33 cellular contexts compared by ENCODE assay signal in genomic region chr6:56474531-56474930, GRCh38.
"Had no signal": no experiment of that assay in that cellular context is flagged by ENCODE, and none has a peak within 500 bp of the region (broad histone marks: within the 10 kb centered on the region; RNA-seq: fewer than 3 reads in every experiment).

No MANE protein-coding gene starts in this region.

- H3K9me3 ChIP-seq: MG63 had no signal

- H3K27me3 ChIP-seq: MG63 had no signal

- H3K4me2 ChIP-seq: KMS-11 had no signal

- H3K9ac ChIP-seq: KMS-11 had no signal

- DNase-seq: Karpas-422, Kasumi-1, MG63, MM.1S, MV-4-11, NCI-H1048, NCI-H1092, NCI-H1092 treated with DMSO at 0.1 percent for 48 hours, NCI-H1105, NCI-H1105 treated with DMSO at 0.1 percent for 48 hours, NCI-H1417 treated with DMSO at 0.1 percent for 48 hours, NCI-H1436, NCI-H1436 treated with DMSO at 0.1 percent for 48 hours, NCI-H146, NCI-H1694, NCI-H1694 treated with DMSO at 0.1 percent for 48 hours, NCI-H187, NCI-H187 treated with DMSO at 0.1 percent for 48 hours, NCI-H1930, NCI-H2029, NCI-H2029 treated with DMSO at 0.1 percent for 48 hours, NCI-H2081, NCI-H2081 treated with DMSO at 0.1 percent for 48 hours, NCI-H2107, NCI-H2171 treated with DMSO at 0.1 percent for 48 hours, NCI-H2227 treated with DMSO at 0.1 percent for 48 hours, NCI-H345, NCI-H446, NCI-H446 treated with DMSO at 0.1 percent for 48 hours, NCI-H510A, NCI-H510A treated with DMSO at 0.1 percent for 48 hours, NCI-H524 had no signal

- H3K4me3 ChIP-seq: MG63 had no signal

- H3K27ac ChIP-seq: KMS-11 had no signal
